Comparison of ENCODE assay signal across 8 cellular contexts in the genomic region with DNA sequence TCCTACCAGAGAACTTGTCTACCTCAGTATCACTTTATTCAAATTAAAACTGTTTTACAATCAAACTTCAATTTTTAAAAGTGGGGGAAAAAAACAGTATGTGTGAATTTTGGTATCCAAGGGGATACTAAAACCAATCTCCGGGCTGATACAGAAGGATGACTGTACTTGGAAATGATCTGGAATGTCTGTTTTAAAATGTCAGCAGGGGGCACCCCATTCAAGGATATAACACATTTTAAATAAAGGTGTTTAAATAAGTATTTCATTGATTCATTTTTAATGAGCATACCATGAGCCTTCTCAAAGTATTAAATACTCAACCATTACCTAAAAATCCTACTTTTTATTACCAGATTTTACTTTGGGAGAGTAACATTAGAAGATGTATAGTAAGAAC.
A peak's percentile ranks its signal among the peaks of the same experiment; 100 is the strongest.
DNase-seq lines count a peak whose midpoint lies in the region; ATAC-seq, FAIRE-seq and TF ChIP-seq lines count a peak whose summit lies in the region.

No MANE protein-coding gene starts in this region.

- intact Hi-C loops in A673 (cut with micrococcal nuclease; ENCODE audit: unreplicated experiment), result loop anchor here (1.0 kb wide), 2 partner anchors 205 to 297 kb away; no protein-coding TSS in a partner anchor
- intact Hi-C loops in posterior cingulate gyrus (cut with DNase I), result loop anchor here (1.0 to 10.0 kb wide), 3 partner anchors 205 to 551 kb away; no protein-coding TSS in a partner anchor

- H3K27me3 ChIP-seq in A673 (replicated peaks; ENCODE audit: insufficient read depth, low read depth, low read length, poor library complexity) (no peaks in the 10 kb centered on the region), H1 (replicated peaks in 1 of 4; ENCODE audit: control insufficient read depth in 3 of 4, extremely low read depth in 1 of 4, insufficient read depth in 3 of 4, low read length in 3 of 4) (no peaks in the 10 kb centered on the region), neural cell (ENCODE audit: insufficient read depth, low read depth, low read length) (no peaks in the 10 kb centered on the region)

- WGBS in H1 (ENCODE audit: extremely low coverage in 1 of 2, insufficient coverage in 1 of 2, insufficient read length in 1 of 2, insufficient replicate concordance in 2 of 2, low coverage in 1 of 2, low lambda C conversion rate in 2 of 2, missing lambda C conversion rate in 1 of 2), 2 experiments, result 94% methylated on average over 1 of the region's 1 CpG; no CpG with 5 or more reads in 1 of the 2 experiments

- H3K9me2 ChIP-seq in neural cell (ENCODE audit: insufficient read depth, low read length), result no peaks in the 10 kb centered on the region

- TF ChIP-seq CTCF in A673 (conservative IDR thresholded peaks at IDR 0.05; ENCODE audit: low read depth, low read length) (peak; percentile 49), H1 (IDR thresholded peaks at IDR 0.05; ENCODE audit: control extremely low read depth in 1 of 3, insufficient read depth in 1 of 3, low read depth in 1 of 3, low read length in 3 of 3) (peak in 1 of 3 experiments; percentile 5; a peak in 1 of 4 replicates), neural cell (IDR thresholded peaks at IDR 0.05; ENCODE audit: poor library complexity, severe bottlenecking) (peak; percentile 71)

- no peak overlapping the region for H2BK12ac ChIP-seq in H1 (ENCODE audit: low read depth, low read length)

- H2BK20ac ChIP-seq in H1 (ENCODE audit: low read length), result no peak overlapping the region

- TF ChIP-seq RAD21 in H1 (IDR thresholded peaks at IDR 0.05 in 1 of 2, conservative IDR thresholded peaks at IDR 0.05 in 1 of 2; ENCODE audit: low read depth in 2 of 2, low read length in 2 of 2) (peak; percentile 48 to 57), neural cell (conservative IDR thresholded peaks at IDR 0.05) (peak; percentile 76)

- CTCF ChIA-PET in A673 (lab: Charles Lee) (no interaction called here), H1 (lab: Charles Lee; ENCODE audit: partially characterized antibody) (interaction anchor here (1.2 to 5.2 kb wide), 3 partner anchors 206 to 297 kb away, joined by 3 to 40 read pairs (median 10); no protein-coding TSS in a partner anchor)

- H4K20me1 ChIP-seq in H1 (replicated peaks in 1 of 2; ENCODE audit: control insufficient read depth in 1 of 2, insufficient read depth in 2 of 2, low read length in 2 of 2), result no peaks in the 10 kb centered on the region
- H4K20me1 ChIP-seq in neural cell (ENCODE audit: insufficient read depth), result no peaks in the 10 kb centered on the region

- no peak overlapping the region for H3K18ac ChIP-seq in H1 (ENCODE audit: extremely low read depth, low read length)

- TF ChIP-seq POLR2A in H1 (IDR thresholded peaks at IDR 0.05; ENCODE audit: control extremely low read depth in 1 of 2, low read depth in 2 of 2, low read length in 2 of 2), result no peak

- H3K4me2 ChIP-seq in H1 (ENCODE audit: insufficient read depth in 1 of 2, low read depth in 2 of 2, low read length in 2 of 2) (no peak overlapping the region), neural cell (ENCODE audit: low read length) (no peak overlapping the region)

- FAIRE-seq in H1 (lab: Jason Lieb, UNC), result no peak

- H2BK15ac ChIP-seq in H1 (ENCODE audit: low read length), result no peak overlapping the region

- H3K23ac ChIP-seq in H1 (ENCODE audit: insufficient read length), result no peak overlapping the region

- no peaks in the 10 kb centered on the region for H3K79me2 ChIP-seq in H1 (ENCODE audit: control insufficient read depth in 1 of 2, insufficient read depth in 2 of 2, low read length in 2 of 2)
- H3K79me2 ChIP-seq in neural cell (replicated peaks; ENCODE audit: insufficient read depth, low read length), result no peaks in the 10 kb centered on the region

- H3K4me3 ChIP-seq in A673 (ENCODE audit: low read depth, low read length, poor library complexity, severe bottlenecking) (no peak overlapping the region), H1 (ENCODE audit: extremely low read depth in 1 of 4, insufficient read depth in 2 of 4, low read depth in 3 of 4, low read length in 4 of 4) (no peak overlapping the region), neural cell (ENCODE audit: low read length) (no peak overlapping the region)

- H3K36me3 ChIP-seq in A673 (ENCODE audit: insufficient read depth, low read length, poor library complexity, severe bottlenecking) (no peaks in the 10 kb centered on the region), H1 (ENCODE audit: control insufficient read depth in 2 of 4, insufficient read depth in 4 of 4, low read length in 3 of 4) (peaks cover 0 to 5% (median 0%) of the 10 kb centered on the region in 4 experiments; a peak in 3 of 8 replicates), neural cell (ENCODE audit: insufficient read depth, low read length) (no peaks in the 10 kb centered on the region)

- H3K23me2 ChIP-seq in H1 (ENCODE audit: low read depth, low read length), result no peaks in the 10 kb centered on the region

- no TSS peak for BruUV-seq in A673 (replicated peaks; lab: Mats Ljungman, UMichigan)

- H3K56ac ChIP-seq in H1 (replicated peaks; ENCODE audit: insufficient read length, low read depth, low read length), result no peak overlapping the region

- no peak overlapping the region for H4K8ac ChIP-seq in H1 (ENCODE audit: extremely low read depth, insufficient read depth, low read length)

- H3K4ac ChIP-seq in H1 (replicated peaks; ENCODE audit: insufficient read length, low read depth, low read length), result no peak overlapping the region

- no peak overlapping the region for H2BK5ac ChIP-seq in H1 (ENCODE audit: low read depth, low read length)

- TF ChIP-seq EP300 in H1 (IDR thresholded peaks at IDR 0.05; ENCODE audit: borderline replicate concordance in 1 of 2, low read depth in 2 of 2, low read length in 2 of 2) (no peak), neural cell (conservative IDR thresholded peaks at IDR 0.05; ENCODE audit: poor library complexity, severe bottlenecking) (no peak)

- no peak overlapping the region for H4K5ac ChIP-seq in H1 (ENCODE audit: insufficient read length, low read depth, low read length)

- no peak overlapping the region for H4K91ac ChIP-seq in H1 (replicated peaks; ENCODE audit: insufficient read length, low read length)

- H2AFZ ChIP-seq in H1 (ENCODE audit: low read length), result no peak overlapping the region
- H2AFZ ChIP-seq in neural cell (ENCODE audit: low read depth, low read length), result no peak overlapping the region

- H3K79me1 ChIP-seq in H1 (ENCODE audit: low read depth, low read length), result no peaks in the 10 kb centered on the region

- H3F3A ChIP-seq in neural cell (ENCODE audit: insufficient read depth, low read length, poor library complexity, severe bottlenecking), result no peaks in the 10 kb centered on the region

- no peak overlapping the region for H3K14ac ChIP-seq in H1 (ENCODE audit: insufficient read length)

- ATAC-seq in GM19328 (IDR thresholded peaks at IDR 0.05; ENCODE audit: unreplicated experiment) (no peak), HG03354 (IDR thresholded peaks at IDR 0.05; ENCODE audit: poor library complexity, severe bottlenecking, unreplicated experiment) (no peak)

- peak; percentile 44 for DNase-seq in A673 (ENCODE audit: low spot score)
- DNase-seq in G401 (ENCODE audit: low spot score), result peak; percentile 73
- DNase-seq in NCI-H82 (lab: John Stamatoyannopoulos, UW), result peak; percentile 55
- no peak for DNase-seq in H1 (ENCODE audit: low read depth in 1 of 2, low spot score in 2 of 2)
- DNase-seq in posterior cingulate gyrus, result no peak

- H3K9me3 ChIP-seq in A673 (ENCODE audit: low read depth, low read length, poor library complexity, severe bottlenecking), result no peaks in the 10 kb centered on the region
- peaks cover 0 to 5% of the 10 kb centered on the region in 2 experiments; a peak in 1 of 4 replicates for H3K9me3 ChIP-seq in H1 (ENCODE audit: insufficient read depth in 2 of 2, low read depth in 1 of 2, low read length in 1 of 2)
- no peaks in the 10 kb centered on the region for H3K9me3 ChIP-seq in neural cell (ENCODE audit: low read length)

- in situ Hi-C loops in G401 (cut with HindIII; ENCODE audit: low sequenced_read_pairs), result no loop called here

- no peaks in the 10 kb centered on the region for H3K4me1 ChIP-seq in A673 (ENCODE audit: insufficient read depth, low read length, poor library complexity, severe bottlenecking)
- H3K4me1 ChIP-seq in H1 (replicated peaks in 1 of 4; ENCODE audit: control insufficient read depth in 3 of 4, insufficient read depth in 4 of 4, low read length in 3 of 4), result peaks cover 0 to 2% (median 0%) of the 10 kb centered on the region in 4 experiments; a peak in 3 of 7 replicates

- H3K9ac ChIP-seq in H1 (replicated peaks in 1 of 4; ENCODE audit: extremely low read depth in 1 of 4, low read depth in 3 of 4, low read length in 3 of 4), result no peak overlapping the region
- H3K9ac ChIP-seq in neural cell (ENCODE audit: low read length), result no peak overlapping the region

- POLR2A ChIA-PET in A673 (lab: Charles Lee; ENCODE audit: low non-redundant PET) (no interaction called here), H1 (lab: Charles Lee; ENCODE audit: partially characterized antibody) (no interaction called here)

- no peak overlapping the region for H2AK5ac ChIP-seq in H1 (ENCODE audit: low read depth, low read length)

- no peak overlapping the region for H2BK120ac ChIP-seq in H1 (replicated peaks; ENCODE audit: low read depth, low read length)

- H3K27ac ChIP-seq in A673 (ENCODE audit: low read depth, low read length, poor library complexity, severe bottlenecking) (no peak overlapping the region), H1 (ENCODE audit: low read depth, low read length) (no peak overlapping the region), neural cell (ENCODE audit: low read length) (no peak overlapping the region)

TF ChIP-seq in H1, 55 proteins besides CTCF, POLR2A, EP300 and RAD21 (continues in another document):
- TF ChIP-seq CBX8 (IDR thresholded peaks at IDR 0.05; ENCODE audit: borderline replicate concordance, low read depth, low read length) (no peak), SP1 (IDR thresholded peaks at IDR 0.05; ENCODE audit: low read depth, low read length) (no peak), SUZ12 (IDR thresholded peaks at IDR 0.05; ENCODE audit: low read length) (no peak), BCL11A (IDR thresholded peaks at IDR 0.05; ENCODE audit: low read depth in 2 of 2, low read length in 2 of 2) (no peak), PHF8 (conservative IDR thresholded peaks at IDR 0.05; ENCODE audit: low read depth, low read length) (no peak), CREB1 (IDR thresholded peaks at IDR 0.05) (no peak)

TF ChIP-seq in neural cell, 6 proteins besides CTCF, POLR2A, EP300 and RAD21 (continues in another document):
- TF ChIP-seq SMC3 (conservative IDR thresholded peaks at IDR 0.05; ENCODE audit: poor library complexity), result peak; percentile 81
- TF ChIP-seq POLR2AphosphoS5 (IDR thresholded peaks at IDR 0.05), result no peak

Comparison
In these comparisons a context has a peak if more than half of its experiments do, and no peak if none do; other contexts are left out.
1. DNase-seq: peak in A673 (single experiment), G401 (single experiment) and NCI-H82 (single experiment); none in H1 (0 of 2) and posterior cingulate gyrus (0 of 10).